16 cellular contexts compared by ENCODE assay signal in the genomic region with DNA sequence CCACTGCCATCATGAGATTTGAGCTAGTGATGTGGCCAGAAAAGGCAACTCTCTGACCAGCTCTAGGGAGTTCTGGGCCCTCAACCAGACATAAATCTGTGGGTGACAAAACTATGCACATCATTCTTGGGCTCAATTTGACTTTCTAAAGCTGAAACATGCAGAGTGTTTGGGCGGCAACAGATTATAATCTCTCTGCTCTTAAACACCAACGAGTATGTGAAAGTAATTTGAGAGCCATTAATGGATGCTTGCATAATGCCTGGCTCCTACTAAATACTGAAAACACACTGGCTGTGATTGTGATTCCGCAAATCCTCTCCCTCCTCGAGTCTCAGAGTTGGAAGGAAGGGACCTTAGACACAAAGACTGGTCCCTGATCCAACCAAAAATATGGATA.
"Had no signal": no experiment of that assay in that cellular context is flagged by ENCODE, and none has a peak within 500 bp of the region (broad histone marks: within the 10 kb centered on the region; RNA-seq: fewer than 3 reads in every experiment).

No MANE protein-coding gene starts in this region.

- H3K4me1 ChIP-seq: gastroesophageal sphincter, thyroid gland had no signal

- H3K4me3 Mint-ChIP-seq: activated CD8-positive, alpha-beta memory T cell treated with anti-CD3 and anti-CD28 coated beads, Interleukin-2, amount 10 ng/mL, durations not matched to agents 7 days and 5 days; activated naive CD4-positive, alpha-beta T cell treated with anti-CD3 and anti-CD28 coated beads, Interleukin-2, amount 10 ng/mL, durations not matched to agents 7 days and 5 days; activated T-cell treated with anti-CD3 and anti-CD28 coated beads, Interleukin-2, amount 50 U/mL, for 24 hours; dendritic cell treated with granulocyte-macrophage colony-stimulating factor and Interleukin-4, amounts not matched to agents 40 ng/mL and 50 ng/mL, for 4 days; naive thymus-derived CD4-positive, alpha-beta T cell; stimulated activated memory B cell treated with anti-CD40 and anti-IgM and Interleukin-4, amounts not matched to agents 10 μg/mL and 1 μg/mL and 100 μg/mL, for 72 hours had no signal

- H3K27ac ChIP-seq: gastroesophageal sphincter, neutrophil, thyroid gland had no signal

- H3K27me3 Mint-ChIP-seq: activated T-cell treated with anti-CD3 and anti-CD28 coated beads, Interleukin-2, amount 50 U/mL, for 24 hours had no signal

- H3K9me3 Mint-ChIP-seq: dendritic cell treated with granulocyte-macrophage colony-stimulating factor and Interleukin-4, amounts not matched to agents 40 ng/mL and 50 ng/mL, for 4 days had no signal

- H3K36me3 Mint-ChIP-seq: activated naive CD4-positive, alpha-beta T cell treated with anti-CD3 and anti-CD28 coated beads, Interleukin-2, amount 10 ng/mL, durations not matched to agents 7 days and 5 days had no signal

- H3K9me3 ChIP-seq: gastroesophageal sphincter, mucosa of descending colon, neutrophil, thyroid gland had no signal

- H3K4me1 Mint-ChIP-seq: stimulated activated memory B cell treated with anti-CD40 and anti-IgM and Interleukin-4, amounts not matched to agents 10 μg/mL and 1 μg/mL and 100 μg/mL, for 72 hours had no signal

- H3K4me3 ChIP-seq: gastroesophageal sphincter, mucosa of descending colon, thyroid gland had no signal

- H3K27ac Mint-ChIP-seq: activated CD8-positive, alpha-beta memory T cell treated with anti-CD3 and anti-CD28 coated beads, Interleukin-2, amount 10 ng/mL, durations not matched to agents 7 days and 5 days; activated naive CD4-positive, alpha-beta T cell treated with anti-CD3 and anti-CD28 coated beads, Interleukin-2, amount 10 ng/mL, durations not matched to agents 7 days and 5 days; activated T-cell treated with anti-CD3 and anti-CD28 coated beads, Interleukin-2, amount 50 U/mL, for 24 hours; dendritic cell treated with granulocyte-macrophage colony-stimulating factor and Interleukin-4, amounts not matched to agents 40 ng/mL and 50 ng/mL, for 4 days; naive thymus-derived CD4-positive, alpha-beta T cell; stimulated activated memory B cell treated with anti-CD40 and anti-IgM and Interleukin-4, amounts not matched to agents 10 μg/mL and 1 μg/mL and 100 μg/mL, for 72 hours had no signal

- H3K36me3 ChIP-seq: gastroesophageal sphincter, neutrophil, thyroid gland had no signal

- DNase-seq: activated CD4-positive, alpha-beta T cell treated with anti-CD3 and anti-CD28 coated beads for 1 hour; activated CD4-positive, alpha-beta T cell treated with anti-CD3 and anti-CD28 coated beads, Interleukin-2, amount 50 U/mL, for 48 hours; activated CD8-positive, alpha-beta memory T cell treated with anti-CD3 and anti-CD28 coated beads, Interleukin-2, amount 10 ng/mL, durations not matched to agents 7 days and 5 days; activated naive CD4-positive, alpha-beta T cell treated with anti-CD3 and anti-CD28 coated beads, Interleukin-2, amount 10 ng/mL, durations not matched to agents 7 days and 5 days; activated T-cell treated with anti-CD3 and anti-CD28 coated beads, Interleukin-2, amount 50 U/mL, for 24 hours; effector memory CD4-positive, alpha-beta T cell; mammary epithelial cell; mucosa of descending colon; naive thymus-derived CD4-positive, alpha-beta T cell; retina; T1000; thyroid gland had no signal
